Comparison of ENCODE assay signal across 15 cellular contexts in the genomic region with DNA sequence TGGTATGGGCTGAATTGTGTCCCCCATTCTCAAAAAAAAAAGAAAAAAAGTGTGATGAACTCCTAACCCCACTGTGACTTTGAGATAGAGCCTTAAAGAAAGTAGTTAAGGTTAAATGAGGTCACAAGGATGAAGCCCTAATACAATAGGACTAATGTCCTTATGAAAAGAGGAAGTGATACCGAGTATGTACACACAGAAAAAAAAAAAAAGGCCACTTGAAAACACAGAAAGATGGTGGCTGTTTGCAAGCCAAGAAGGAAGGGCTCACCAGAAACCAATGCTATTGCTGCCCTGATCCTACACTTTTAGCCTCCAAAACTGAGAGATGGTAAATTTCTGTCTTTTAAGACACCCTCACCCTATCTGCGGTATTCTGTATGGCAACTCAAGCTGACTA.
DNase-seq lines count a peak whose midpoint lies in the region; ATAC-seq lines count a peak whose summit lies in the region.
"Had no signal": no experiment of that assay in that cellular context is flagged by ENCODE, and none has a peak within 500 bp of the region (broad histone marks: within the 10 kb centered on the region; RNA-seq: fewer than 3 reads in every experiment).

No MANE protein-coding gene starts in this region.

- peaks cover 0 to 15% of the 10 kb centered on the region in 2 donors for H3K9me3 Mint-ChIP-seq in effector memory CD8-positive, alpha-beta T cell
- peaks cover 6% of the 10 kb centered on the region for H3K9me3 Mint-ChIP-seq in activated naive CD8-positive, alpha-beta T cell treated with anti-CD3 and anti-CD28 coated beads, Interleukin-2, amount 50 U/mL, for 24 hours

- DNase-seq in SKM-1 treated with dmso at 0.1 percent for 144 hours (lab: John Stamatoyannopoulos, UW; ENCODE audit: unreplicated experiment) (peak; percentile 67), NCI-H446 (lab: John Stamatoyannopoulos, UW) (no peak)
- DNase-seq in effector memory CD8-positive, alpha-beta T cell, result no peak
- DNase-seq in effector CD4-positive, alpha-beta T cell, result no peak
- DNase-seq in activated naive CD8-positive, alpha-beta T cell treated with anti-CD3 and anti-CD28 coated beads, Interleukin-2, amount 50 U/mL, for 24 hours, result no peak
- DNase-seq: colonic mucosa; DMS79; heart left ventricle; NCI-H2081; stimulated activated CD4-positive, alpha-beta T cell treated with anti-CD3 and anti-CD28 coated beads, Interleukin-12 subunit alpha, Interleukin-12 subunit beta, amount 100 ng/mL, for 4 hours had no signal

- no peaks in the 10 kb centered on the region for H3K27me3 Mint-ChIP-seq in effector memory CD8-positive, alpha-beta T cell
- H3K27me3 Mint-ChIP-seq in activated naive CD8-positive, alpha-beta T cell treated with anti-CD3 and anti-CD28 coated beads, Interleukin-2, amount 50 U/mL, for 24 hours, result no peaks in the 10 kb centered on the region

- H3K27ac Mint-ChIP-seq in effector memory CD8-positive, alpha-beta T cell, result no peak overlapping the region
- no peak overlapping the region for H3K27ac Mint-ChIP-seq in activated naive CD8-positive, alpha-beta T cell treated with anti-CD3 and anti-CD28 coated beads, Interleukin-2, amount 50 U/mL, for 24 hours
- H3K27ac Mint-ChIP-seq: T-helper 2 cell treated with Interferon-gamma antibody and Interleukin-4, amounts not matched to agents 5 μg/mL and 100 μg/mL, for 36 hours had no signal

- peak; percentile 98 for ATAC-seq in GM18868 (IDR thresholded peaks at IDR 0.05; ENCODE audit: unreplicated experiment)
- peak; percentile 92 for ATAC-seq in GM21717 (IDR thresholded peaks at IDR 0.05; ENCODE audit: unreplicated experiment)
- peak; percentile 88 for ATAC-seq in HG03280 (IDR thresholded peaks at IDR 0.05; ENCODE audit: unreplicated experiment)
- no peak for ATAC-seq in effector memory CD8-positive, alpha-beta T cell (replicated peaks)
- ATAC-seq in activated naive CD8-positive, alpha-beta T cell treated with anti-CD3 and anti-CD28 coated beads, Interleukin-2, amount 50 U/mL, for 24 hours, result no peak
- ATAC-seq: HCT116, heart left ventricle had no signal

- H3K4me3 Mint-ChIP-seq in effector memory CD8-positive, alpha-beta T cell, result no peak overlapping the region
- H3K4me3 Mint-ChIP-seq in activated naive CD8-positive, alpha-beta T cell treated with anti-CD3 and anti-CD28 coated beads, Interleukin-2, amount 50 U/mL, for 24 hours, result no peak overlapping the region
- H3K4me3 Mint-ChIP-seq: T-helper 2 cell treated with Interferon-gamma antibody and Interleukin-4, amounts not matched to agents 5 μg/mL and 100 μg/mL, for 36 hours had no signal

- no peaks in the 10 kb centered on the region for H3K4me1 Mint-ChIP-seq in effector memory CD8-positive, alpha-beta T cell (ENCODE audit: low read depth in 2 of 2)
- H3K4me1 Mint-ChIP-seq in activated naive CD8-positive, alpha-beta T cell treated with anti-CD3 and anti-CD28 coated beads, Interleukin-2, amount 50 U/mL, for 24 hours, result no peaks in the 10 kb centered on the region

- H3K36me3 Mint-ChIP-seq in effector memory CD8-positive, alpha-beta T cell (ENCODE audit: insufficient read depth), result no peaks in the 10 kb centered on the region
- H3K36me3 Mint-ChIP-seq in activated naive CD8-positive, alpha-beta T cell treated with anti-CD3 and anti-CD28 coated beads, Interleukin-2, amount 50 U/mL, for 24 hours (ENCODE audit: low read depth), result no peaks in the 10 kb centered on the region

Comparison
In these comparisons a context has a peak if more than half of its experiments do, and no peak if none do; other contexts are left out.
1. ATAC-seq: peak in GM18868 (single experiment), GM21717 (single experiment) and HG03280 (single experiment); none in effector memory CD8-positive, alpha-beta T cell (single experiment) and activated naive CD8-positive, alpha-beta T cell treated with anti-CD3 and anti-CD28 coated beads, Interleukin-2, amount 50 U/mL, for 24 hours (single experiment).